19 cellular contexts compared by ENCODE assay signal in genomic region chr2:240798327-240798905, GRCh38.
"Had no signal": no experiment of that assay in that cellular context is flagged by ENCODE, and none has a peak within 500 bp of the region (broad histone marks: within the 10 kb centered on the region; RNA-seq: fewer than 3 reads in every experiment).

No MANE protein-coding gene starts in this region.

- H3K36me3 ChIP-seq: adrenal gland, cardiac muscle cell had no signal

- H3K9me3 ChIP-seq: adrenal gland, mucosa of descending colon had no signal

- H3K4me1 ChIP-seq: adrenal gland, parathyroid adenoma had no signal

- DNase-seq: activated CD4-positive, alpha-beta T cell treated with anti-CD3 and anti-CD28 coated beads, Interleukin-2, amount 10 ng/mL, durations not matched to agents 7 days and 5 days; activated gamma-delta T cell treated with Interleukin-2 at 50 U/mL for 16 hours; activated T-cell treated with anti-CD3 and anti-CD28 coated beads, Interleukin-2, amount 50 U/mL, for 48 hours; foreskin fibroblast; hippocampal formation; mesenchymal stem cell; naive B cell; retina; stimulated activated CD4-positive, alpha-beta T cell treated with anti-CD3 and anti-CD28 coated beads, Interleukin-12 subunit alpha, Interleukin-12 subunit beta, amount 100 ng/mL, for 4 hours; stimulated activated CD4-positive, alpha-beta T cell treated with anti-CD3 and anti-CD28 coated beads, Interleukin-1b, Interleukin-23, amount 100 ng/mL, for 48 hours; stimulated activated naive CD8-positive, alpha-beta T cell treated with anti-CD3 and anti-CD28 coated beads, Interleukin-15, Interleukin-2, amounts not matched to agents 100 U/mL and 50 U/mL, for 24 hours; trophoblast cell had no signal

- ATAC-seq: activated CD4-positive, CD25-positive, alpha-beta regulatory T cell treated with anti-CD3 and anti-CD28 coated beads, Interleukin-2, amount 50 U/mL, for 24 hours; activated naive CD4-positive, alpha-beta T cell treated with anti-CD3 and anti-CD28 coated beads, Interleukin-2, amount 50 U/mL, for 72 hours; mucosa of descending colon; stimulated activated naive CD8-positive, alpha-beta T cell treated with anti-CD3 and anti-CD28 coated beads, Interleukin-15, Interleukin-2, amounts not matched to agents 100 U/mL and 50 U/mL, for 24 hours had no signal

- H3K4me3 ChIP-seq: adrenal gland, cardiac muscle cell, mucosa of descending colon had no signal

- H3K27ac ChIP-seq: adrenal gland, cardiac muscle cell, epithelial cell of prostate, parathyroid adenoma had no signal

- H3K27me3 ChIP-seq: cardiac muscle cell had no signal
